In the genomic region with DNA sequence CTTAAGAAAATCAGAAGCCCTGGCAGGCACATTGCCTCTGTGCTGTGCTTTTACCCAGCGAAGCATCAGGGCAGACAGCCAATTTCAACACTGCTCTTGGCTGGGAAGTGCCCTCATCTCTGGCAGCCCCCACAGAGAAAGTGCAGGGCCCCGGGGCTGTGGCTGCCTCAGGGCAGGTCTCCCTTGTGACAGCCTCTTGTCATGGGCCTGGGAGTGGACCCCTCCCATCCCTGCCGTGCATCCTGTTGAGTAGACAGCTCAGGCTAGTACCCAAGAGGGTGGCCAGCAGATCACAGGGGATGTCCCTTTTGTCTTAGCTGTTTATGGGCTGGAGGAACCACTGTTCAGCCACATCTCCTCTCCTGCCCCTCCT, we compare ENCODE assay signal across 25 cellular contexts. TPM values are rescaled to one million over a fixed set of nuclear protein-coding genes. Genes with fewer than 3 reads are reported as not detected.
A peak's percentile ranks its signal among the peaks of the same experiment; 100 is the strongest.
DNase-seq lines count a peak whose midpoint lies in the region; ATAC-seq and TF ChIP-seq lines count a peak whose summit lies in the region.
"Had no signal": no experiment of that assay in that cellular context is flagged by ENCODE, and none has a peak within 500 bp of the region (broad histone marks: within the 10 kb centered on the region; RNA-seq: fewer than 3 reads in every experiment).

No MANE protein-coding gene starts in this region.

- no peak for TF ChIP-seq CTCF in spleen (IDR thresholded peaks at IDR 0.05 in 8 of 11, conservative IDR thresholded peaks at IDR 0.05 in 3 of 11)
- no peak for TF ChIP-seq CTCF in type B pancreatic cell (conservative IDR thresholded peaks at IDR 0.05)

- H3K27me3 ChIP-seq in spleen (replicated peaks in 1 of 7): peaks cover 0 to 40% (median 5%) of the 10 kb centered on the region in 7 donors

- no peaks in the 10 kb centered on the region for H3K36me3 Mint-ChIP-seq in activated naive CD4-positive, alpha-beta T cell treated with anti-CD3 and anti-CD28 coated beads, Interleukin-2, amount 10 ng/mL, durations not matched to agents 7 days and 5 days
- no peaks in the 10 kb centered on the region for H3K36me3 Mint-ChIP-seq in effector memory CD8-positive, alpha-beta T cell (ENCODE audit: insufficient read depth)
- H3K36me3 Mint-ChIP-seq in type B pancreatic cell: no peaks in the 10 kb centered on the region

- no peaks in the 10 kb centered on the region for H3K36me3 ChIP-seq in spleen
- H3K36me3 ChIP-seq: esophagus squamous epithelium, HAP-1 had no signal

- no peak for ATAC-seq in HG02840 (IDR thresholded peaks at IDR 0.05; ENCODE audit: low FRiP score, unreplicated experiment)
- ATAC-seq in effector memory CD8-positive, alpha-beta T cell (replicated peaks): no peak
- ATAC-seq: T-helper 17 cell had no signal

- peaks cover 19% of the 10 kb centered on the region for H3K9me3 Mint-ChIP-seq in activated naive CD4-positive, alpha-beta T cell treated with anti-CD3 and anti-CD28 coated beads, Interleukin-2, amount 10 ng/mL, durations not matched to agents 7 days and 5 days
- H3K9me3 Mint-ChIP-seq in effector memory CD8-positive, alpha-beta T cell: peaks cover 0 to 6% of the 10 kb centered on the region in 2 donors
- peaks cover 25% of the 10 kb centered on the region for H3K9me3 Mint-ChIP-seq in type B pancreatic cell

- CTCF ChIA-PET in activated naive CD4-positive, alpha-beta T cell treated with anti-CD3 and anti-CD28 coated beads, Interleukin-2, amount 10 ng/mL, durations not matched to agents 7 days and 5 days (lab: Charles Lee): interaction anchor here (1.0 kb wide), 1 partner anchor 9 kb away, joined by 3 read pairs; no protein-coding TSS in a partner anchor

- H3K9me3 ChIP-seq in spleen: peaks cover 2 to 36% (median 30%) of the 10 kb centered on the region in 8 donors
- H3K9me3 ChIP-seq: HAP-1 had no signal

- no peak overlapping the region for H3K27ac ChIP-seq in spleen
- H3K27ac ChIP-seq: esophagus squamous epithelium had no signal

- DNase-seq in activated naive CD4-positive, alpha-beta T cell treated with anti-CD3 and anti-CD28 coated beads, Interleukin-2, amount 10 ng/mL, durations not matched to agents 7 days and 5 days: peak; percentile 14
- DNase-seq in activated naive CD4-positive, alpha-beta T cell treated with Interleukin-2 at 50 U/mL for 16 hours: no peak
- DNase-seq in NCI-H1105 (lab: John Stamatoyannopoulos, UW) (peak; percentile 26), ecto neural progenitor cell (ENCODE audit: low spot score) (peak; percentile 27), spleen (peak; percentile 35), type B pancreatic cell (ENCODE audit: extremely low spot score, unreplicated experiment) (no peak)
- DNase-seq in effector memory CD8-positive, alpha-beta T cell: no peak
- DNase-seq: activated CD8-positive, alpha-beta memory T cell treated with anti-CD3 and anti-CD28 coated beads for 24 hours; activated naive CD4-positive, alpha-beta T cell treated with anti-CD3 and anti-CD28 coated beads for 36 hours; activated T-cell treated with anti-CD3 and anti-CD28 coated beads, Interleukin-2, amount 50 U/mL, for 24 hours; endodermal cell; esophagus squamous epithelium; hippocampal formation; immature natural killer cell; NCI-H1436 treated with DMSO at 0.1 percent for 48 hours; NCI-H526; nephron progenitor cell; stimulated activated CD8-positive, alpha-beta memory T cell treated with anti-CD3 and anti-CD28 coated beads, Interleukin-4, amount 100 ng/mL, for 48 hours; T-helper 17 cell had no signal

- no peak overlapping the region for H3K4me3 Mint-ChIP-seq in activated naive CD4-positive, alpha-beta T cell treated with anti-CD3 and anti-CD28 coated beads, Interleukin-2, amount 10 ng/mL, durations not matched to agents 7 days and 5 days
- no peak overlapping the region for H3K4me3 Mint-ChIP-seq in effector memory CD8-positive, alpha-beta T cell
- no peak overlapping the region for H3K4me3 Mint-ChIP-seq in type B pancreatic cell
- H3K4me3 Mint-ChIP-seq: activated naive CD4-positive, alpha-beta T cell treated with anti-CD3 and anti-CD28 coated beads for 36 hours; activated T-cell treated with anti-CD3 and anti-CD28 coated beads, Interleukin-2, amount 50 U/mL, for 24 hours; B cell; endodermal cell; immature natural killer cell; nephron progenitor cell; T-helper 17 cell had no signal

- no peak for TF ChIP-seq POLR2A in spleen (IDR thresholded peaks at IDR 0.05)

- H3K4me1 Mint-ChIP-seq in activated naive CD4-positive, alpha-beta T cell treated with anti-CD3 and anti-CD28 coated beads, Interleukin-2, amount 10 ng/mL, durations not matched to agents 7 days and 5 days: no peaks in the 10 kb centered on the region
- H3K4me1 Mint-ChIP-seq in effector memory CD8-positive, alpha-beta T cell (ENCODE audit: low read depth in 2 of 2): no peaks in the 10 kb centered on the region
- no peaks in the 10 kb centered on the region for H3K4me1 Mint-ChIP-seq in type B pancreatic cell (ENCODE audit: unreplicated experiment)
- H3K4me1 Mint-ChIP-seq: B cell, endodermal cell, immature natural killer cell, nephron progenitor cell, T-helper 17 cell had no signal

- peaks cover 9% of the 10 kb centered on the region for H3K27me3 Mint-ChIP-seq in activated naive CD4-positive, alpha-beta T cell treated with anti-CD3 and anti-CD28 coated beads, Interleukin-2, amount 10 ng/mL, durations not matched to agents 7 days and 5 days
- peaks cover 35 to 43% of the 10 kb centered on the region in 2 donors for H3K27me3 Mint-ChIP-seq in effector memory CD8-positive, alpha-beta T cell
- no peaks in the 10 kb centered on the region for H3K27me3 Mint-ChIP-seq in type B pancreatic cell
- H3K27me3 Mint-ChIP-seq: progenitor cell of endocrine pancreas had no signal

- 24 to 52% (median 32%) methylated on average over 2 to 3 of the region's 3 CpGs for WGBS in spleen, 5 donors

- H3K4me3 ChIP-seq in spleen: no peak overlapping the region
- H3K4me3 ChIP-seq: esophagus squamous epithelium, HAP-1 had no signal

- intact Hi-C loops in spleen (cut with DNase I; ENCODE audit: low total_unique reads): no loop called here

- H3K27ac Mint-ChIP-seq in activated naive CD4-positive, alpha-beta T cell treated with anti-CD3 and anti-CD28 coated beads, Interleukin-2, amount 10 ng/mL, durations not matched to agents 7 days and 5 days: no peak overlapping the region
- H3K27ac Mint-ChIP-seq in effector memory CD8-positive, alpha-beta T cell: no peak overlapping the region
- no peak overlapping the region for H3K27ac Mint-ChIP-seq in type B pancreatic cell
- H3K27ac Mint-ChIP-seq: activated naive CD4-positive, alpha-beta T cell treated with anti-CD3 and anti-CD28 coated beads for 36 hours; activated T-cell treated with anti-CD3 and anti-CD28 coated beads, Interleukin-2, amount 50 U/mL, for 24 hours; B cell; endodermal cell; immature natural killer cell; nephron progenitor cell; progenitor cell of endocrine pancreas; T-helper 17 cell had no signal

- no peaks in the 10 kb centered on the region for H3K4me1 ChIP-seq in spleen
- H3K4me1 ChIP-seq: esophagus squamous epithelium, HAP-1 had no signal

RNA-seq across cellular contexts. Expression of a gene that starts 23.3 kb away (rescaled TPM):
- 1 to 10 TPM in 6 of 7 donors, under 1 TPM in 1; 0.64 to 2.8 (median 1.8) TPM for total RNA-seq in spleen
- polyA plus RNA-seq in spleen: under 1 TPM; 0.09 to 0.51 (median 0.13) TPM
- 1.6 and 3.1 TPM in 2 replicates for total RNA-seq in type B pancreatic cell (ENCODE audit: low replicate concordance)
- total RNA-seq: A172, Daoy had no signal

Comparison
In these comparisons a context has a peak if more than half of its experiments do, and no peak if none do; other contexts are left out.
1. DNase-seq: peak in activated naive CD4-positive, alpha-beta T cell treated with anti-CD3 and anti-CD28 coated beads, Interleukin-2, amount 10 ng/mL, durations not matched to agents 7 days and 5 days (single experiment), NCI-H1105 (single experiment), ecto neural progenitor cell (single experiment) and spleen (single experiment); none in activated naive CD4-positive, alpha-beta T cell treated with Interleukin-2 at 50 U/mL for 16 hours (single experiment), effector memory CD8-positive, alpha-beta T cell (0 of 3) and type B pancreatic cell (single experiment).